ENCODE assay signal across 19 cellular contexts in the genomic region with DNA sequence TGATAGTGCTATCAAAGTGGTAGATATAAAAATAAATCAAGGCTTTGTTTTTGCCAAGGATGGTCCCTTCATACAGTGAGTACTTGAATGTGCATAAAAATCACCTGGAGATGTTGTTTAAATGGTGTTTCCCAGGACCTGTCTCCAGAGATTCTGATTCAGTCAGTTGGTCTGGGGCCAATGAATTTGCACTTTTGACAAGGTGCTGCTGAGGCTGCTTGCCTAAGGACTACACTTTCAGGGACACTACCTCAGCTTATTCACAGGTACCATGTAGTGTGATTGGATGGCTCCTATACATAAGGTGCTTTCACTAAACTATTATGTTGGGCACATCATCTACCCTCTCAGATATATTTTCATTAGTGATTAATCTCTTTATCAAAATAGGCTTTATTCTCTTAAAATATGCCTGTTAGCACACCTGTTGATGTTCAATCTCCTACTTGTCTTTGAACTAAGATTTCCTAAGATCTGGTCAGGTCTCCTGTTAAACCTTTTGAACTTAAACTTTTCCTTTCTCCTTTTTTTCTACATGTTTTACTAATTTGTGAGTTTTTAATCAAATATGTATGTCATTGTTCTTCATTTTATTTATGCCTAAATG. TPM values are rescaled to one million over a fixed set of nuclear protein-coding genes. Genes with fewer than 3 reads are reported as not detected.
A peak's percentile ranks its signal among the peaks of the same experiment; 100 is the strongest.
DNase-seq lines count a peak whose midpoint lies in the region; ATAC-seq and TF ChIP-seq lines count a peak whose summit lies in the region.
"Had no signal": no experiment of that assay in that cellular context is flagged by ENCODE, and none has a peak within 500 bp of the region (broad histone marks: within the 10 kb centered on the region; RNA-seq: fewer than 3 reads in every experiment).

No MANE protein-coding gene starts in this region.

- TF ChIP-seq CTCF in GM23338 (conservative IDR thresholded peaks at IDR 0.05; ENCODE audit: low read depth in 2 of 2) (no peak), mammary epithelial cell (conservative IDR thresholded peaks at IDR 0.05 in 1 of 2, IDR thresholded peaks at IDR 0.05 in 1 of 2; ENCODE audit: extremely low read depth in 1 of 2, insufficient read depth in 1 of 2, low read depth in 1 of 2, low read length in 2 of 2) (no peak), left lung (IDR thresholded peaks at IDR 0.05) (no peak)

- H3K4me2 ChIP-seq in GM23338 (no peak overlapping the region), mammary epithelial cell (ENCODE audit: insufficient read depth, low read depth, low read length) (no peak overlapping the region)

- H3K4me3 ChIP-seq in GM23338 (no peak overlapping the region), mammary epithelial cell (replicated peaks in 1 of 3; ENCODE audit: insufficient read depth in 1 of 3, low read depth in 2 of 3, low read length in 3 of 3) (no peak overlapping the region), left lung (no peak overlapping the region)
- H3K4me3 ChIP-seq: SJSA1 had no signal

- H3K9me3 Mint-ChIP-seq in activated T-cell treated with anti-CD3 and anti-CD28 coated beads, Interleukin-2, amount 50 U/mL, for 24 hours, result peaks cover 3% of the 10 kb centered on the region
- no peaks in the 10 kb centered on the region for H3K9me3 Mint-ChIP-seq in GM23338
- H3K9me3 Mint-ChIP-seq in stimulated activated memory B cell treated with anti-CD40 and anti-IgM and Interleukin-4, amounts not matched to agents 10 μg/mL and 1 μg/mL and 100 μg/mL, for 72 hours, result peaks cover 3% of the 10 kb centered on the region

- H3K9ac ChIP-seq in mammary epithelial cell (ENCODE audit: insufficient read depth, low read length), result no peak overlapping the region

- no peaks in the 10 kb centered on the region for H3K27me3 Mint-ChIP-seq in activated T-cell treated with anti-CD3 and anti-CD28 coated beads, Interleukin-2, amount 50 U/mL, for 24 hours
- peaks cover 6% of the 10 kb centered on the region for H3K27me3 Mint-ChIP-seq in GM23338 (ENCODE audit: insufficient read depth, low read depth, poor library complexity)
- no peaks in the 10 kb centered on the region for H3K27me3 Mint-ChIP-seq in stimulated activated memory B cell treated with anti-CD40 and anti-IgM and Interleukin-4, amounts not matched to agents 10 μg/mL and 1 μg/mL and 100 μg/mL, for 72 hours

- CTCF ChIA-PET in mammary epithelial cell (lab: Charles Lee; ENCODE audit: low non-redundant PET), result no interaction called here

- H3K27ac ChIP-seq in GM23338 (ENCODE audit: low read depth) (0 out of 2 replicates have a peak overlapping the region, but pooled peaks have one; percentile 18), mammary epithelial cell (ENCODE audit: insufficient read depth, low read depth, low read length) (peak overlapping the region; percentile 0), left lung (no peak overlapping the region)
- H3K27ac ChIP-seq: RWPE1, SJSA1 had no signal

- no peaks in the 10 kb centered on the region for H3F3A ChIP-seq in GM23338 (replicated peaks; ENCODE audit: low read depth)

- peak overlapping the region; percentile 17 for H3K27ac Mint-ChIP-seq in activated T-cell treated with anti-CD3 and anti-CD28 coated beads, Interleukin-2, amount 50 U/mL, for 24 hours
- peak overlapping the region; percentile 14; the same call in 1 of the 2 replicates for H3K27ac Mint-ChIP-seq in GM23338
- H3K27ac Mint-ChIP-seq in stimulated activated memory B cell treated with anti-CD40 and anti-IgM and Interleukin-4, amounts not matched to agents 10 μg/mL and 1 μg/mL and 100 μg/mL, for 72 hours, result no peak overlapping the region

- H3K79me2 ChIP-seq in GM23338 (replicated peaks; ENCODE audit: insufficient read depth) (peaks cover 83% of the 10 kb centered on the region), mammary epithelial cell (ENCODE audit: insufficient read depth, low read length) (peaks cover 84% of the 10 kb centered on the region)

- H3K9me2 ChIP-seq in GM23338 (ENCODE audit: insufficient read depth), result no peaks in the 10 kb centered on the region

- H3K4me1 ChIP-seq in GM23338 (ENCODE audit: insufficient read depth) (no peaks in the 10 kb centered on the region; the same call in 1 of the 2 replicates), mammary epithelial cell (ENCODE audit: insufficient read depth, low read length) (no peaks in the 10 kb centered on the region), left lung (peaks cover 0 to 27% of the 10 kb centered on the region in 2 donors)
- H3K4me1 ChIP-seq: SJSA1 had no signal

- ATAC-seq in GM23338 (no peak), left lung (peak; percentile 22), GM18858 (IDR thresholded peaks at IDR 0.05; ENCODE audit: unreplicated experiment) (no peak)
- no peak for ATAC-seq in stimulated activated memory B cell treated with anti-CD40 and anti-IgM and Interleukin-4, amounts not matched to agents 10 μg/mL and 1 μg/mL and 100 μg/mL, for 72 hours
- ATAC-seq: PC-3 had no signal

- DNase-seq in activated T-cell treated with anti-CD3 and anti-CD28 coated beads, Interleukin-2, amount 50 U/mL, for 24 hours, result no peak
- no peak for DNase-seq in activated T-cell treated with anti-CD3 and anti-CD28 coated beads, Interleukin-2, amount 50 U/mL, for 1 hour
- DNase-seq in GM23338 (ENCODE audit: low spot score), result no peak
- DNase-seq in mammary epithelial cell, result peak; percentile 40
- no peak for DNase-seq in left lung
- DNase-seq in AG08395 (ENCODE audit: low spot score), result no peak
- DNase-seq: C1 segment of cervical spinal cord, DMS153, H7, IMR-90, NCI-H1417, NCI-H187 treated with DMSO at 0.1 percent for 48 hours, NCI-H2171 treated with DMSO at 0.1 percent for 48 hours, NCI-H446 treated with DMSO at 0.1 percent for 48 hours, PC-3 had no signal

- H4K20me1 ChIP-seq in GM23338 (replicated peaks; ENCODE audit: insufficient read depth) (peaks cover 24% of the 10 kb centered on the region), mammary epithelial cell (ENCODE audit: insufficient read depth, low read length) (peaks cover 4% of the 10 kb centered on the region)

- H2AFZ ChIP-seq in GM23338, result no peak overlapping the region
- no peak overlapping the region for H2AFZ ChIP-seq in mammary epithelial cell (ENCODE audit: low read depth, low read length)

- no peak overlapping the region for H3K4me3 Mint-ChIP-seq in activated T-cell treated with anti-CD3 and anti-CD28 coated beads, Interleukin-2, amount 50 U/mL, for 24 hours
- H3K4me3 Mint-ChIP-seq in GM23338, result no peak overlapping the region
- H3K4me3 Mint-ChIP-seq in stimulated activated memory B cell treated with anti-CD40 and anti-IgM and Interleukin-4, amounts not matched to agents 10 μg/mL and 1 μg/mL and 100 μg/mL, for 72 hours, result no peak overlapping the region

- H3K4me1 Mint-ChIP-seq in activated T-cell treated with anti-CD3 and anti-CD28 coated beads, Interleukin-2, amount 50 U/mL, for 24 hours (ENCODE audit: low read depth), result peaks cover 34% of the 10 kb centered on the region
- peaks cover 19% of the 10 kb centered on the region; the same call in 2 of the 3 replicates for H3K4me1 Mint-ChIP-seq in GM23338
- peaks cover 25% of the 10 kb centered on the region for H3K4me1 Mint-ChIP-seq in stimulated activated memory B cell treated with anti-CD40 and anti-IgM and Interleukin-4, amounts not matched to agents 10 μg/mL and 1 μg/mL and 100 μg/mL, for 72 hours

- H3K9me3 ChIP-seq in mammary epithelial cell (replicated peaks; ENCODE audit: insufficient read depth, low read length) (no peaks in the 10 kb centered on the region), left lung (peaks cover 0 to 3% of the 10 kb centered on the region in 2 donors)
- H3K9me3 ChIP-seq: SJSA1 had no signal

- dilution Hi-C loops in mammary epithelial cell (cut with HindIII; ENCODE audit: low sequenced_read_pairs), result no loop called here

- no TSS peak for BruUV-seq in mammary epithelial cell (replicated peaks; lab: Mats Ljungman, UMichigan)

- peaks cover 80% of the 10 kb centered on the region for H3K36me3 Mint-ChIP-seq in activated T-cell treated with anti-CD3 and anti-CD28 coated beads, Interleukin-2, amount 50 U/mL, for 24 hours (ENCODE audit: low read depth)
- H3K36me3 Mint-ChIP-seq in GM23338 (ENCODE audit: low read depth), result peaks cover 31% of the 10 kb centered on the region
- H3K36me3 Mint-ChIP-seq in stimulated activated memory B cell treated with anti-CD40 and anti-IgM and Interleukin-4, amounts not matched to agents 10 μg/mL and 1 μg/mL and 100 μg/mL, for 72 hours, result peaks cover 44% of the 10 kb centered on the region

- no peaks in the 10 kb centered on the region for H3K27me3 ChIP-seq in GM23338 (ENCODE audit: insufficient read depth)
- H3K27me3 ChIP-seq in mammary epithelial cell (ENCODE audit: insufficient read depth, low read length), result no peaks in the 10 kb centered on the region
- H3K27me3 ChIP-seq in left lung, result no peaks in the 10 kb centered on the region
- H3K27me3 ChIP-seq: SJSA1 had no signal

- peaks cover 9% of the 10 kb centered on the region; the same call in 1 of the 2 replicates for H3K36me3 ChIP-seq in GM23338 (ENCODE audit: insufficient read depth)
- peaks cover 6% of the 10 kb centered on the region for H3K36me3 ChIP-seq in mammary epithelial cell (ENCODE audit: insufficient read depth, low read length)
- peaks cover 4 to 30% of the 10 kb centered on the region in 2 donors for H3K36me3 ChIP-seq in left lung

- intact Hi-C loops in mammary epithelial cell (cut with micrococcal nuclease) (no loop called here), left lung (cut with DNase I) (no loop called here)

- in situ Hi-C loops in mammary epithelial cell (cut with MboI; ENCODE audit: low sequenced_read_pairs in 2 of 2), result no loop called here

RNA-seq across cellular contexts. Expression of a gene that starts 24.3 kb away (rescaled TPM):
- total RNA-seq in GM23338 (2014; rRNA removed; shearing (Covaris generic)), result 106 and 141 TPM in 2 replicates
- 49.1 and 49.9 TPM in 2 replicates for polyA plus RNA-seq in GM23338 (2016; fragmentation: Nextera tagmentation; extraction: Ambion mirVana)
- 100 to 1,000 TPM; 101 to 152 TPM for total RNA-seq in mammary epithelial cell
- polyA plus RNA-seq in mammary epithelial cell, result 50.5 TPM
- 46.5 TPM for polyA minus RNA-seq in mammary epithelial cell
- total RNA-seq in left lung, result 100 to 1,000 TPM; 234 to 286 TPM

Comparison
In these comparisons a context has a peak if more than half of its experiments do, and no peak if none do; other contexts are left out.
1. H3K27ac ChIP-seq: peak in GM23338 (single experiment) and mammary epithelial cell (single experiment); none in left lung (0 of 2).